ENCODE assay signal across 8 cellular contexts in the genomic region with DNA sequence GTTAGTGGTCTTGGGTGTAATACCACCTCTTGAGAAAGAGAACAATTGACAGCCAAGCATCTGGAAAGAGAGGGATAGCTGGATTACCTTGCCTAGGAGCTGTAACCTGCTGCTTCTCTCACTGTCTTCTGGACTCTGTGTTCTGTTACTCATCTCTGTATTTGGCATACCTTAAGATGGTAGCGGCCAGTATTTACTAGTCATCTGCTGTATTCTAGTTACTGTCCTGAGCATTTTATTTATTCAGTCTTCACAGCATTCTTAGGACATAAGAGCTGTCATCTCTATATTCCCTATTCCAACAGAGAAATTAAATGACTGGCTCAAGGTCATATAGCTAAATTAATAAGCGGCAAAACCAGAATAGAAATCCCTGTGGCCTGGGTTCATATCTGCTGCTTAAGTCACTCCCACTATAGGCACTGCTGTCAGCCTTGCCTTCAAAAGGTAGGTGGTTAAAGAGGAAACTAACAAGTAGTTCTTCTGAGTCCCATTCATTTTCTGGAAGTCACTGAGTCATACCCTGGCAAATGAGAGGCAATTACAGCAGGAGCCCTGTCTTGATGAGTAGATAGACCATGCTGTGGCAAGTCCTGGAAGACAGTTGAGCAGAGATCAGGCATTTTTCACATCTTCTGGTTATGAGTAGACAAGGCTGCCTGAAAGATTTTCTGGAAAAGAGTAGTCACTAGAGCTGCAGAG.
DNase-seq lines count a peak whose midpoint lies in the region; ATAC-seq and TF ChIP-seq lines count a peak whose summit lies in the region.

No MANE protein-coding gene starts in this region.

- H3K9me3 Mint-ChIP-seq in activated CD8-positive, alpha-beta T cell treated with anti-CD3 and anti-CD28 coated beads for 36 hours: no peaks in the 10 kb centered on the region

- no peak for TF ChIP-seq CTCF in A673 (conservative IDR thresholded peaks at IDR 0.05; ENCODE audit: low read depth, low read length)
- TF ChIP-seq CTCF in activated CD8-positive, alpha-beta T cell treated with anti-CD3 and anti-CD28 coated beads for 36 hours (IDR thresholded peaks at IDR 0.05): no peak
- no peak for TF ChIP-seq CTCF in left ventricle myocardium inferior (IDR thresholded peaks at IDR 0.05; ENCODE audit: borderline replicate concordance)
- TF ChIP-seq CTCF in BE2C (IDR thresholded peaks at IDR 0.05; ENCODE audit: low read depth, low read length): no peak

- H3K4me1 ChIP-seq in A673 (ENCODE audit: insufficient read depth, low read length, poor library complexity, severe bottlenecking): peaks cover 18% of the 10 kb centered on the region
- H3K4me1 ChIP-seq in left ventricle myocardium inferior: peaks cover 72% of the 10 kb centered on the region
- peaks cover 8% of the 10 kb centered on the region; the same call in 1 of the 2 replicates for H3K4me1 ChIP-seq in BE2C

- BruUV-seq in A673 (replicated peaks; lab: Mats Ljungman, UMichigan): no TSS peak

- H3K9me3 ChIP-seq in A673 (ENCODE audit: low read depth, low read length, poor library complexity, severe bottlenecking): no peaks in the 10 kb centered on the region
- no peaks in the 10 kb centered on the region for H3K9me3 ChIP-seq in left ventricle myocardium inferior (replicated peaks)
- H3K9me3 ChIP-seq in BE2C: no peaks in the 10 kb centered on the region

- DNase-seq in A673 (ENCODE audit: low spot score) (peak; percentile 71), HCEC 1CT (peak; percentile 73), left ventricle myocardium inferior (no peak), BE2C (no peak), NCI-H2171 (lab: John Stamatoyannopoulos, UW) (no peak)
- peak; percentile 67 for DNase-seq in activated CD8-positive, alpha-beta T cell treated with anti-CD3 and anti-CD28 coated beads for 36 hours
- DNase-seq in stimulated activated naive CD4-positive, alpha-beta T cell treated with Interleukin-2 at 50 U/mL for 16 hours (lab: John Stamatoyannopoulos, UW): peak; percentile 40

- H3K36me3 ChIP-seq in A673 (ENCODE audit: insufficient read depth, low read length, poor library complexity, severe bottlenecking) (peaks cover 25% of the 10 kb centered on the region), left ventricle myocardium inferior (peaks cover 34% of the 10 kb centered on the region), BE2C (peaks cover 35% of the 10 kb centered on the region)

- peak overlapping the region; percentile 90 for H3K27ac Mint-ChIP-seq in activated CD8-positive, alpha-beta T cell treated with anti-CD3 and anti-CD28 coated beads for 36 hours

- intact Hi-C loops in A673 (cut with micrococcal nuclease; ENCODE audit: unreplicated experiment) (loop anchor here (2.0 kb wide), 1 partner anchor 113 kb away; no protein-coding TSS in a partner anchor), left ventricle myocardium inferior (cut with micrococcal nuclease) (loop anchor here (5.0 kb wide), 1 partner anchor 112 kb away; no protein-coding TSS in a partner anchor)
- intact Hi-C loops in activated CD8-positive, alpha-beta T cell treated with anti-CD3 and anti-CD28 coated beads for 36 hours (cut with micrococcal nuclease): loop anchor here (2.0 kb wide), 1 partner anchor 113 kb away; no protein-coding TSS in a partner anchor

- H3K4me3 Mint-ChIP-seq in activated CD8-positive, alpha-beta T cell treated with anti-CD3 and anti-CD28 coated beads for 36 hours: peak overlapping the region; percentile 48

- peak; percentile 79 for ATAC-seq in activated CD8-positive, alpha-beta T cell treated with anti-CD3 and anti-CD28 coated beads for 36 hours
- no peak for ATAC-seq in GM21717 (IDR thresholded peaks at IDR 0.05; ENCODE audit: unreplicated experiment)

- H3K4me1 Mint-ChIP-seq in activated CD8-positive, alpha-beta T cell treated with anti-CD3 and anti-CD28 coated beads for 36 hours (ENCODE audit: low read depth): peaks cover 87% of the 10 kb centered on the region

- POLR2A ChIA-PET in A673 (lab: Charles Lee; ENCODE audit: low non-redundant PET): no interaction called here
- POLR2A ChIA-PET in activated CD8-positive, alpha-beta T cell treated with anti-CD3 and anti-CD28 coated beads for 36 hours (lab: Charles Lee): interaction anchor here (0.7 to 2.5 kb wide), 9 partner anchors 9 to 391 kb away, joined by 3 to 13 read pairs (median 5); no protein-coding TSS in a partner anchor

- no peak overlapping the region for H3K4me3 ChIP-seq in A673 (ENCODE audit: low read depth, low read length, poor library complexity, severe bottlenecking)
- no peak overlapping the region for H3K4me3 ChIP-seq in left ventricle myocardium inferior
- no peak overlapping the region for H3K4me3 ChIP-seq in BE2C (ENCODE audit: low read depth, low read length)

- H3K27me3 ChIP-seq in A673 (replicated peaks; ENCODE audit: insufficient read depth, low read depth, low read length, poor library complexity) (no peaks in the 10 kb centered on the region), left ventricle myocardium inferior (ENCODE audit: low read depth) (no peaks in the 10 kb centered on the region), BE2C (no peaks in the 10 kb centered on the region)

- CTCF ChIA-PET in A673 (lab: Charles Lee): interaction anchor here (0.6 to 2.4 kb wide), 2 partner anchors 114 to 177 kb away, joined by 3 to 18 read pairs; no protein-coding TSS in a partner anchor
- CTCF ChIA-PET in activated CD8-positive, alpha-beta T cell treated with anti-CD3 and anti-CD28 coated beads for 36 hours (lab: Charles Lee): interaction anchor here (0.6 to 7.3 kb wide), 22 partner anchors 9 to 177 kb away, joined by 3 to 119 read pairs (median 8); partner anchors contain the start of gene RAB7A

- peaks cover 45% of the 10 kb centered on the region for H3K36me3 Mint-ChIP-seq in activated CD8-positive, alpha-beta T cell treated with anti-CD3 and anti-CD28 coated beads for 36 hours (ENCODE audit: low read depth)

- no peaks in the 10 kb centered on the region for H3K27me3 Mint-ChIP-seq in activated CD8-positive, alpha-beta T cell treated with anti-CD3 and anti-CD28 coated beads for 36 hours

- H3K27ac ChIP-seq in A673 (ENCODE audit: low read depth, low read length, poor library complexity, severe bottlenecking) (peak overlapping the region; percentile 36), left ventricle myocardium inferior (replicated peaks) (peak overlapping the region; percentile 68)

Comparison
In these comparisons a context has a peak if more than half of its experiments do, and no peak if none do; other contexts are left out.
1. DNase-seq: peak in A673 (single experiment), HCEC 1CT (single experiment), activated CD8-positive, alpha-beta T cell treated with anti-CD3 and anti-CD28 coated beads for 36 hours (single experiment) and stimulated activated naive CD4-positive, alpha-beta T cell treated with Interleukin-2 at 50 U/mL for 16 hours (single experiment); none in left ventricle myocardium inferior (single experiment), BE2C (single experiment) and NCI-H2171 (single experiment).